In genomic region chr20:51525241-51526104, GRCh38 we compare ENCODE assay signal across 8 cellular contexts. TPM values are rescaled to one million over a fixed set of nuclear protein-coding genes. Genes with fewer than 3 reads are reported as not detected.
A peak's percentile ranks its signal among the peaks of the same experiment; 100 is the strongest.
DNase-seq lines count a peak whose midpoint lies in the region; ATAC-seq and TF ChIP-seq lines count a peak whose summit lies in the region.

No MANE protein-coding gene starts in this region.

- 50 to 74% methylated on average over 20 of the region's 20 CpGs for WGBS in sigmoid colon, 2 donors

- peak overlapping the region; percentile 89 for H3K27ac ChIP-seq in SU-DHL-6 (ENCODE audit: low read depth, low read length)
- H3K27ac ChIP-seq in caudate nucleus (ENCODE audit: low read depth, low read length): peak overlapping the region; percentile 72
- H3K27ac ChIP-seq in sigmoid colon: no peak overlapping the region

- H3K9ac ChIP-seq in SU-DHL-6 (ENCODE audit: low read length): peak overlapping the region; percentile 44

- peaks cover 41% of the 10 kb centered on the region for H3K79me2 ChIP-seq in SU-DHL-6 (ENCODE audit: insufficient read depth, low read length)

- H3K4me2 ChIP-seq in SU-DHL-6 (ENCODE audit: low read depth, low read length, poor library complexity, severe bottlenecking): peak overlapping the region; percentile 73

- H3K9me3 ChIP-seq in SU-DHL-6 (ENCODE audit: insufficient read depth, low read length): no peaks in the 10 kb centered on the region
- no peaks in the 10 kb centered on the region for H3K9me3 ChIP-seq in sigmoid colon

- TF ChIP-seq POLR2A in sigmoid colon (IDR thresholded peaks at IDR 0.05): no peak

- H3K4me3 ChIP-seq in SU-DHL-6 (ENCODE audit: insufficient read depth, low read length, poor library complexity, severe bottlenecking): no peak overlapping the region
- no peak overlapping the region for H3K4me3 ChIP-seq in sigmoid colon

- H2AFZ ChIP-seq in SU-DHL-6 (ENCODE audit: low read depth, low read length, severe bottlenecking): no peak overlapping the region

- DNase-seq in caudate nucleus (lab: John Stamatoyannopoulos, UW): peak in 42 of 61 donors; percentile 17 to 85 (median 54)
- peak; percentile 68 for DNase-seq in sigmoid colon
- no peak for DNase-seq in islet precursor cell
- no peak for DNase-seq in superior temporal gyrus (ENCODE audit: extremely low spot score)

- peaks cover 23% of the 10 kb centered on the region; the same call in 1 of the 2 replicates for H3F3A ChIP-seq in SU-DHL-6 (ENCODE audit: insufficient read depth)

- H3K36me3 ChIP-seq in SU-DHL-6 (ENCODE audit: low read length): no peaks in the 10 kb centered on the region
- H3K36me3 ChIP-seq in sigmoid colon: no peaks in the 10 kb centered on the region

- peak; percentile 43 for ATAC-seq in GM18520 (IDR thresholded peaks at IDR 0.05; ENCODE audit: unreplicated experiment)
- ATAC-seq in HG02938 (IDR thresholded peaks at IDR 0.05; ENCODE audit: unreplicated experiment): no peak
- ATAC-seq in HG02763 (IDR thresholded peaks at IDR 0.05; ENCODE audit: unreplicated experiment): no peak

- H3K27me3 ChIP-seq in SU-DHL-6 (ENCODE audit: low read length) (no peaks in the 10 kb centered on the region), sigmoid colon (no peaks in the 10 kb centered on the region)

- intact Hi-C loops in sigmoid colon (cut with DNase I): no loop called here

- H3K9me2 ChIP-seq in SU-DHL-6 (replicated peaks; ENCODE audit: insufficient read depth, low read length): no peaks in the 10 kb centered on the region

- no peak for TF ChIP-seq CTCF in SU-DHL-6 (IDR thresholded peaks at IDR 0.05; ENCODE audit: insufficient read depth, low read length, poor library complexity, severe bottlenecking)
- TF ChIP-seq CTCF in sigmoid colon (IDR thresholded peaks at IDR 0.05): no peak

- H4K20me1 ChIP-seq in SU-DHL-6 (ENCODE audit: low read depth, low read length): no peaks in the 10 kb centered on the region

- no peak for TF ChIP-seq EP300 in sigmoid colon (IDR thresholded peaks at IDR 0.05)

- H3K4me1 ChIP-seq in sigmoid colon: no peaks in the 10 kb centered on the region

RNA-seq across cellular contexts. Expression of gene NFATC2, which starts 17.0 kb away (rescaled TPM):
- 10 to 100 TPM in 1 of 4 donors, 1 to 10 TPM in 3; 3.5 to 16.9 (median 5.8) TPM for total RNA-seq in sigmoid colon
- polyA plus RNA-seq in sigmoid colon: 1 to 10 TPM; 1.4 to 5.4 (median 1.8) TPM

Comparison
In these comparisons a context has a peak if more than half of its experiments do, and no peak if none do; other contexts are left out.
1. H3K27ac ChIP-seq: peak in SU-DHL-6 (single experiment) and caudate nucleus (single experiment); none in sigmoid colon (0 of 4).
2. DNase-seq: peak in caudate nucleus (42 of 61) and sigmoid colon (single experiment); none in islet precursor cell (single experiment) and superior temporal gyrus (single experiment).